1 cellular context compared by ENCODE assay signal in genomic region chr21:17270234-17270633, GRCh38.
TF ChIP-seq lines count a peak whose summit lies in the region.

No MANE protein-coding gene starts in this region.

TF ChIP-seq in WTC11, 78 proteins besides CTCF, POLR2A, EP300 and RAD21 (continued from another document):
- no peak for TF ChIP-seq ZSCAN18 (CRISPR knock-in tag; IDR thresholded peaks at IDR 0.05)
- no peak for TF ChIP-seq PRDM15 (CRISPR knock-in tag; IDR thresholded peaks at IDR 0.05)
- no peak for TF ChIP-seq CBFB (CRISPR knock-in tag; IDR thresholded peaks at IDR 0.05; ENCODE audit: low read depth)
- no peak for TF ChIP-seq ZNF263 (CRISPR knock-in tag; IDR thresholded peaks at IDR 0.05; ENCODE audit: low read depth)
